In genomic region chr3:152084441-152084840, GRCh38 we compare ENCODE assay signal across 15 cellular contexts.
A peak's percentile ranks its signal among the peaks of the same experiment; 100 is the strongest.
DNase-seq lines count a peak whose midpoint lies in the region; ATAC-seq and TF ChIP-seq lines count a peak whose summit lies in the region.
"Had no signal": no experiment of that assay in that cellular context is flagged by ENCODE, and none has a peak within 500 bp of the region (broad histone marks: within the 10 kb centered on the region; RNA-seq: fewer than 3 reads in every experiment).

No MANE protein-coding gene starts in this region.

- H3K9me3 ChIP-seq in Loucy (ENCODE audit: insufficient read depth, low read depth, low read length) (no peaks in the 10 kb centered on the region; the same call in 1 of the 2 replicates), tibial artery (no peaks in the 10 kb centered on the region)

- ATAC-seq in HG03139 (IDR thresholded peaks at IDR 0.05; ENCODE audit: unreplicated experiment) (no peak), left lobe of liver (no peak)
- ATAC-seq: CD8-positive, alpha-beta T cell had no signal

- H3K9me2 ChIP-seq in Loucy (replicated peaks; ENCODE audit: low read depth, low read length), result no peaks in the 10 kb centered on the region

- no peak for TF ChIP-seq CTCF in Loucy (conservative IDR thresholded peaks at IDR 0.05; ENCODE audit: low read length)
- TF ChIP-seq CTCF in tibial artery (IDR thresholded peaks at IDR 0.05), result no peak

- peak; percentile 8 for DNase-seq in fibroblast of gingiva (ENCODE audit: low read depth)
- DNase-seq in tibial artery, result no peak
- DNase-seq in iPS-NIHi7 (ENCODE audit: extremely low spot score), result no peak
- no peak for DNase-seq in left lobe of liver (ENCODE audit: low spot score)
- DNase-seq: CD4-positive, CD25-positive, alpha-beta regulatory T cell; CD8-positive, alpha-beta T cell; DMS53; DMS79 treated with DMSO at 0.1 percent for 48 hours; GF-D8; H7; HCEC 1CT had no signal

- H3K36me3 ChIP-seq in Loucy (ENCODE audit: insufficient read depth, low read length) (no peaks in the 10 kb centered on the region), tibial artery (no peaks in the 10 kb centered on the region)
- H3K36me3 ChIP-seq: BLaER1 had no signal

- no peak overlapping the region for H2AFZ ChIP-seq in Loucy (ENCODE audit: low read length)

- H3K79me2 ChIP-seq in Loucy (ENCODE audit: insufficient read depth, low read length), result no peaks in the 10 kb centered on the region

- H3K27me3 ChIP-seq in Loucy (ENCODE audit: insufficient read depth, low read length, poor library complexity, severe bottlenecking), result no peaks in the 10 kb centered on the region
- H3K27me3 ChIP-seq in tibial artery, result no peaks in the 10 kb centered on the region
- H3K27me3 ChIP-seq: BLaER1 had no signal

- intact Hi-C loops in tibial artery (cut with DNase I; ENCODE audit: low total_unique reads), result no loop called here

- no peak overlapping the region for H3K9ac ChIP-seq in Loucy (ENCODE audit: low read depth, low read length, poor library complexity, severe bottlenecking)
- H3K9ac ChIP-seq: BLaER1 had no signal

- peak overlapping the region; percentile 49 for H3K4me2 ChIP-seq in Loucy (ENCODE audit: low read depth, low read length, poor library complexity, severe bottlenecking)
- H3K4me2 ChIP-seq: BLaER1 had no signal

- H3K4me3 ChIP-seq in Loucy (ENCODE audit: low read length, poor library complexity, severe bottlenecking), result no peak overlapping the region
- H3K4me3 ChIP-seq in tibial artery, result no peak overlapping the region
- H3K4me3 ChIP-seq: BLaER1 had no signal

- peak overlapping the region; percentile 4 to 73 for H3K27ac ChIP-seq in tibial artery
- H3K27ac ChIP-seq: BLaER1, C4-2B had no signal

- H4K20me1 ChIP-seq in Loucy (ENCODE audit: insufficient read depth, low read length, poor library complexity, severe bottlenecking), result no peaks in the 10 kb centered on the region
- H4K20me1 ChIP-seq: BLaER1 had no signal

- H3K4me1 ChIP-seq in Loucy (ENCODE audit: insufficient read depth, low read length, poor library complexity, severe bottlenecking) (peaks cover 42% of the 10 kb centered on the region), tibial artery (peaks cover 0 to 60% (median 11%) of the 10 kb centered on the region in 4 donors)

- no peaks in the 10 kb centered on the region; the same call in 1 of the 2 replicates for H3F3A ChIP-seq in Loucy (ENCODE audit: low read depth)
